ENCODE assay signal across 21 cellular contexts in the genomic region with DNA sequence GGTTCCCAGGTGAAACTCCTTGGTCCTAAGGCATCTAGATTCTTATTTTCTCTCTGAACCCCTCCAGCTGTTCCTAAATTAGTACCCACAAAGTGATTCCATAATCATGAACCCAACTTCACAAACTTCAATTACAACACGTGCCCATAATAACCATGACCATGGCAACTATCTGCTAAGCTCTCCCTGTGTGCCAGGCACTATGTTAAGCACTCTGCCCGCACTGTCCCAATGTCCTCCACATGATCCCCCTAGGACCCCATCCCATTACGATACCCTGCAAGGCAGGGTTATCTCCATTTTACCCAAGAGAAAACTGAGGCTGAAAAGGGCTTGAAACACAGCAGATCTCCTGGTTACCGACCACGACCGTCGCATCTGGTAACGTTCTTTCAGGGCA. TPM values are rescaled to one million over a fixed set of nuclear protein-coding genes. Genes with fewer than 3 reads are reported as not detected.
DNase-seq lines count a peak whose midpoint lies in the region; ATAC-seq and TF ChIP-seq lines count a peak whose summit lies in the region.
"Had no signal": no experiment of that assay in that cellular context is flagged by ENCODE, and none has a peak within 500 bp of the region (broad histone marks: within the 10 kb centered on the region; RNA-seq: fewer than 3 reads in every experiment).

No MANE protein-coding gene starts in this region.

- H3K4me1 Mint-ChIP-seq in activated CD8-positive, alpha-beta T cell treated with anti-CD3 and anti-CD28 coated beads for 36 hours (ENCODE audit: low read depth), result peaks cover 36% of the 10 kb centered on the region
- peaks cover 8% of the 10 kb centered on the region for H3K4me1 Mint-ChIP-seq in activated CD8-positive, alpha-beta T cell treated with anti-CD3 and anti-CD28 coated beads, Interleukin-2, amount 10 ng/mL, durations not matched to agents 7 days and 5 days (ENCODE audit: low read depth)
- peaks cover 52% of the 10 kb centered on the region for H3K4me1 Mint-ChIP-seq in CD8-positive, alpha-beta T cell (ENCODE audit: low read depth)
- H3K4me1 Mint-ChIP-seq in endodermal cell, result no peaks in the 10 kb centered on the region
- H3K4me1 Mint-ChIP-seq in naive thymus-derived CD4-positive, alpha-beta T cell, result peaks cover 9 to 84% (median 75%) of the 10 kb centered on the region in 7 donors
- H3K4me1 Mint-ChIP-seq: B cell had no signal

- ATAC-seq in activated CD8-positive, alpha-beta T cell treated with anti-CD3 and anti-CD28 coated beads for 36 hours, result no peak
- no peak for ATAC-seq in activated CD8-positive, alpha-beta T cell treated with anti-CD3 and anti-CD28 coated beads, Interleukin-2, amount 10 ng/mL, durations not matched to agents 7 days and 5 days
- no peak for ATAC-seq in CD8-positive, alpha-beta T cell
- no peak for ATAC-seq in naive thymus-derived CD4-positive, alpha-beta T cell
- ATAC-seq in GM19455 (IDR thresholded peaks at IDR 0.05; ENCODE audit: unreplicated experiment), result no peak
- ATAC-seq: HCT116, PC-3 had no signal

- H3K27ac ChIP-seq in CD8-positive, alpha-beta T cell (ENCODE audit: low read depth, low read length), result no peak overlapping the region
- H3K27ac ChIP-seq in endodermal cell (ENCODE audit: low read depth, low read length), result no peak overlapping the region
- no peak overlapping the region for H3K27ac ChIP-seq in naive thymus-derived CD4-positive, alpha-beta T cell (ENCODE audit: low read depth, low read length)
- H3K27ac ChIP-seq: 22Rv1 had no signal

- POLR2A ChIA-PET in activated CD8-positive, alpha-beta T cell treated with anti-CD3 and anti-CD28 coated beads for 36 hours (lab: Charles Lee), result no interaction called here
- POLR2A ChIA-PET in activated CD8-positive, alpha-beta T cell treated with anti-CD3 and anti-CD28 coated beads, Interleukin-2, amount 10 ng/mL, durations not matched to agents 7 days and 5 days (lab: Charles Lee), result no interaction called here
- POLR2A ChIA-PET in CD8-positive, alpha-beta T cell (lab: Charles Lee), result interaction anchor here (1.2 kb wide), 1 partner anchor 105 kb away, joined by 3 read pairs; no protein-coding TSS in a partner anchor
- POLR2A ChIA-PET in naive thymus-derived CD4-positive, alpha-beta T cell (lab: Charles Lee), result no interaction called here

- H3K27ac Mint-ChIP-seq in activated CD8-positive, alpha-beta T cell treated with anti-CD3 and anti-CD28 coated beads for 36 hours, result peak overlapping the region; percentile 33
- H3K27ac Mint-ChIP-seq in activated CD8-positive, alpha-beta T cell treated with anti-CD3 and anti-CD28 coated beads, Interleukin-2, amount 10 ng/mL, durations not matched to agents 7 days and 5 days, result no peak overlapping the region
- peak overlapping the region; percentile 60 for H3K27ac Mint-ChIP-seq in CD8-positive, alpha-beta T cell
- peak overlapping the region; percentile 16 for H3K27ac Mint-ChIP-seq in endodermal cell
- peak overlapping the region in 7 of 9 donors; percentile 12 to 75 (median 50) for H3K27ac Mint-ChIP-seq in naive thymus-derived CD4-positive, alpha-beta T cell
- H3K27ac Mint-ChIP-seq: B cell had no signal

- no peaks in the 10 kb centered on the region for H3K36me3 ChIP-seq in CD8-positive, alpha-beta T cell (ENCODE audit: insufficient read depth, low read length)
- H3K36me3 ChIP-seq in endodermal cell (ENCODE audit: control insufficient read depth, insufficient read depth, low read length), result no peaks in the 10 kb centered on the region
- H3K36me3 ChIP-seq in naive thymus-derived CD4-positive, alpha-beta T cell (ENCODE audit: control insufficient read depth in 2 of 3, insufficient read depth in 3 of 3, low read length in 3 of 3), result peaks cover 0 to 5% (median 0%) of the 10 kb centered on the region in 3 experiments

- peaks cover 8% of the 10 kb centered on the region for H3K36me3 Mint-ChIP-seq in activated CD8-positive, alpha-beta T cell treated with anti-CD3 and anti-CD28 coated beads for 36 hours (ENCODE audit: low read depth)
- peaks cover 8% of the 10 kb centered on the region for H3K36me3 Mint-ChIP-seq in activated CD8-positive, alpha-beta T cell treated with anti-CD3 and anti-CD28 coated beads, Interleukin-2, amount 10 ng/mL, durations not matched to agents 7 days and 5 days (ENCODE audit: low read depth)
- peaks cover 17% of the 10 kb centered on the region for H3K36me3 Mint-ChIP-seq in CD8-positive, alpha-beta T cell
- H3K36me3 Mint-ChIP-seq in endodermal cell (ENCODE audit: low read depth), result peaks cover 4% of the 10 kb centered on the region
- H3K36me3 Mint-ChIP-seq in naive thymus-derived CD4-positive, alpha-beta T cell, result peaks cover 8 to 15% (median 13%) of the 10 kb centered on the region in 5 donors

- peaks cover 8% of the 10 kb centered on the region for H3K9me3 Mint-ChIP-seq in activated CD8-positive, alpha-beta T cell treated with anti-CD3 and anti-CD28 coated beads for 36 hours
- peaks cover 11% of the 10 kb centered on the region for H3K9me3 Mint-ChIP-seq in activated CD8-positive, alpha-beta T cell treated with anti-CD3 and anti-CD28 coated beads, Interleukin-2, amount 10 ng/mL, durations not matched to agents 7 days and 5 days (ENCODE audit: insufficient read depth)
- H3K9me3 Mint-ChIP-seq in CD8-positive, alpha-beta T cell, result peaks cover 7% of the 10 kb centered on the region
- H3K9me3 Mint-ChIP-seq in endodermal cell, result peaks cover 18% of the 10 kb centered on the region
- H3K9me3 Mint-ChIP-seq in naive thymus-derived CD4-positive, alpha-beta T cell, result peaks cover 6 to 20% (median 9%) of the 10 kb centered on the region in 11 donors

- DNase-seq in activated CD8-positive, alpha-beta T cell treated with anti-CD3 and anti-CD28 coated beads for 36 hours, result no peak
- no peak for DNase-seq in activated CD8-positive, alpha-beta T cell treated with anti-CD3 and anti-CD28 coated beads, Interleukin-2, amount 10 ng/mL, durations not matched to agents 7 days and 5 days
- no peak for DNase-seq in CD8-positive, alpha-beta T cell
- DNase-seq in endodermal cell, result no peak
- no peak for DNase-seq in naive thymus-derived CD4-positive, alpha-beta T cell
- no peak for DNase-seq in HPDE6-E6E7 (ENCODE audit: extremely low spot score)
- DNase-seq in NCI-H226, result no peak
- DNase-seq: GOT3, KG1, MV-4-11, NCI-H1417 treated with DMSO at 0.1 percent for 48 hours, NCI-H187 treated with DMSO at 0.1 percent for 48 hours, NCI-H2227 treated with DMSO at 0.1 percent for 48 hours, NCI-H524, NCI-H82, PC-3, RPMI8226 had no signal

- no peaks in the 10 kb centered on the region for H3K4me1 ChIP-seq in CD8-positive, alpha-beta T cell (ENCODE audit: insufficient read depth, low read length)
- H3K4me1 ChIP-seq in endodermal cell (ENCODE audit: control insufficient read depth, insufficient read depth, low read length), result no peaks in the 10 kb centered on the region
- H3K4me1 ChIP-seq in naive thymus-derived CD4-positive, alpha-beta T cell (ENCODE audit: control insufficient read depth in 2 of 2, insufficient read depth in 2 of 2, low read length in 2 of 2), result no peaks in the 10 kb centered on the region

- H3K27me3 ChIP-seq in CD8-positive, alpha-beta T cell (ENCODE audit: insufficient read depth, low read length), result no peaks in the 10 kb centered on the region
- H3K27me3 ChIP-seq in endodermal cell (ENCODE audit: control insufficient read depth, insufficient read depth, low read length, poor library complexity, severe bottlenecking), result no peaks in the 10 kb centered on the region
- no peaks in the 10 kb centered on the region for H3K27me3 ChIP-seq in naive thymus-derived CD4-positive, alpha-beta T cell (ENCODE audit: control insufficient read depth in 2 of 2, insufficient read depth in 2 of 2, low read length in 2 of 2)

- no peak for TF ChIP-seq CTCF in activated CD8-positive, alpha-beta T cell treated with anti-CD3 and anti-CD28 coated beads for 36 hours (IDR thresholded peaks at IDR 0.05)
- TF ChIP-seq CTCF in CD8-positive, alpha-beta T cell (IDR thresholded peaks at IDR 0.05), result no peak
- no peak for TF ChIP-seq CTCF in endodermal cell (conservative IDR thresholded peaks at IDR 0.05)

- intact Hi-C loops in activated CD8-positive, alpha-beta T cell treated with anti-CD3 and anti-CD28 coated beads for 36 hours (cut with micrococcal nuclease), result no loop called here
- intact Hi-C loops in CD8-positive, alpha-beta T cell (cut with DNase I, micrococcal nuclease), result loop anchor here in 1 of 2 experiments (5.0 kb wide), 1 partner anchor 696 kb away; no protein-coding TSS in a partner anchor
- intact Hi-C loops in naive thymus-derived CD4-positive, alpha-beta T cell (cut with micrococcal nuclease), result no loop called here

- 95 to 97% methylated on average over 8 of the region's 8 CpGs for WGBS in endodermal cell (ENCODE audit: insufficient coverage in 1 of 2, insufficient read length in 1 of 2), 2 experiments

- H3K9ac ChIP-seq in endodermal cell (ENCODE audit: extremely low read depth, low read length, poor library complexity, severe bottlenecking), result no peak overlapping the region

- H3K27me3 Mint-ChIP-seq in activated CD8-positive, alpha-beta T cell treated with anti-CD3 and anti-CD28 coated beads for 36 hours, result no peaks in the 10 kb centered on the region
- no peaks in the 10 kb centered on the region for H3K27me3 Mint-ChIP-seq in activated CD8-positive, alpha-beta T cell treated with anti-CD3 and anti-CD28 coated beads, Interleukin-2, amount 10 ng/mL, durations not matched to agents 7 days and 5 days (ENCODE audit: low read depth)
- no peaks in the 10 kb centered on the region for H3K27me3 Mint-ChIP-seq in CD8-positive, alpha-beta T cell (ENCODE audit: low read depth)
- no peaks in the 10 kb centered on the region for H3K27me3 Mint-ChIP-seq in endodermal cell (ENCODE audit: insufficient read depth)
- H3K27me3 Mint-ChIP-seq in naive thymus-derived CD4-positive, alpha-beta T cell, result no peaks in the 10 kb centered on the region
- H3K27me3 Mint-ChIP-seq: B cell had no signal

- CTCF ChIA-PET in activated CD8-positive, alpha-beta T cell treated with anti-CD3 and anti-CD28 coated beads for 36 hours (lab: Charles Lee), result interaction anchor here (1.5 to 3.2 kb wide), 6 partner anchors 15 to 176 kb away, joined by 3 to 31 read pairs (median 7); no protein-coding TSS in a partner anchor
- CTCF ChIA-PET in activated CD8-positive, alpha-beta T cell treated with anti-CD3 and anti-CD28 coated beads, Interleukin-2, amount 10 ng/mL, durations not matched to agents 7 days and 5 days (lab: Charles Lee), result interaction anchor here (1.5 to 3.1 kb wide), 4 partner anchors 34 to 176 kb away, joined by 3 to 14 read pairs (median 10); no protein-coding TSS in a partner anchor
- CTCF ChIA-PET in CD8-positive, alpha-beta T cell (lab: Charles Lee), result interaction anchor here (1.3 to 2.7 kb wide), 3 partner anchors 14 to 176 kb away, joined by 4 to 44 read pairs (median 6); no protein-coding TSS in a partner anchor
- CTCF ChIA-PET in naive thymus-derived CD4-positive, alpha-beta T cell (lab: Charles Lee), result interaction anchor here (0.9 to 2.4 kb wide), 7 partner anchors 11 to 182 kb away, joined by 3 to 15 read pairs (median 5); no protein-coding TSS in a partner anchor

- no peak overlapping the region for H3K4me3 Mint-ChIP-seq in activated CD8-positive, alpha-beta T cell treated with anti-CD3 and anti-CD28 coated beads for 36 hours
- no peak overlapping the region for H3K4me3 Mint-ChIP-seq in activated CD8-positive, alpha-beta T cell treated with anti-CD3 and anti-CD28 coated beads, Interleukin-2, amount 10 ng/mL, durations not matched to agents 7 days and 5 days
- H3K4me3 Mint-ChIP-seq in CD8-positive, alpha-beta T cell, result no peak overlapping the region
- H3K4me3 Mint-ChIP-seq in endodermal cell, result no peak overlapping the region
- H3K4me3 Mint-ChIP-seq in naive thymus-derived CD4-positive, alpha-beta T cell, result no peak overlapping the region
- H3K4me3 Mint-ChIP-seq: B cell had no signal

- no peak overlapping the region for H3K4me3 ChIP-seq in CD8-positive, alpha-beta T cell (ENCODE audit: low read depth, low read length)
- H3K4me3 ChIP-seq in endodermal cell (ENCODE audit: low read length), result no peak overlapping the region
- H3K4me3 ChIP-seq in naive thymus-derived CD4-positive, alpha-beta T cell (ENCODE audit: low read length), result no peak overlapping the region

- peaks cover 4% of the 10 kb centered on the region for H3K9me3 ChIP-seq in CD8-positive, alpha-beta T cell (ENCODE audit: low read length)
- peaks cover 19% of the 10 kb centered on the region for H3K9me3 ChIP-seq in endodermal cell (ENCODE audit: control insufficient read depth, low read length)
- peaks cover 0 to 16% (median 8%) of the 10 kb centered on the region in 3 experiments for H3K9me3 ChIP-seq in naive thymus-derived CD4-positive, alpha-beta T cell (ENCODE audit: control insufficient read depth in 2 of 3, low read length in 3 of 3)

RNA-seq across cellular contexts. Expression of gene ZNF622, which starts 25.3 kb away (rescaled TPM):
- total RNA-seq in activated CD8-positive, alpha-beta T cell treated with anti-CD3 and anti-CD28 coated beads for 36 hours, result 10 to 100 TPM; 36.7 to 38.4 TPM
- 10 to 100 TPM; 28.6 to 29.2 TPM for total RNA-seq in activated CD8-positive, alpha-beta T cell treated with anti-CD3 and anti-CD28 coated beads, Interleukin-2, amount 10 ng/mL, durations not matched to agents 7 days and 5 days
- 10 to 100 TPM; 64.8 to 66.1 TPM for total RNA-seq in CD8-positive, alpha-beta T cell
- 10 to 100 TPM; 27.3 to 28.6 TPM for total RNA-seq in endodermal cell
- polyA plus RNA-seq in endodermal cell (2013, experiment 1 of 2), result 22.2 TPM
- 21.0 TPM for polyA plus RNA-seq in endodermal cell (2013, experiment 2 of 2)
- total RNA-seq in naive thymus-derived CD4-positive, alpha-beta T cell, result 10 to 100 TPM; 31.8 to 40.7 (median 36.0) TPM
- 10 to 100 TPM; 59.0 to 78.7 TPM for polyA plus RNA-seq in naive thymus-derived CD4-positive, alpha-beta T cell
